Comparison of ENCODE assay signal across 9 cellular contexts in the genomic region with DNA sequence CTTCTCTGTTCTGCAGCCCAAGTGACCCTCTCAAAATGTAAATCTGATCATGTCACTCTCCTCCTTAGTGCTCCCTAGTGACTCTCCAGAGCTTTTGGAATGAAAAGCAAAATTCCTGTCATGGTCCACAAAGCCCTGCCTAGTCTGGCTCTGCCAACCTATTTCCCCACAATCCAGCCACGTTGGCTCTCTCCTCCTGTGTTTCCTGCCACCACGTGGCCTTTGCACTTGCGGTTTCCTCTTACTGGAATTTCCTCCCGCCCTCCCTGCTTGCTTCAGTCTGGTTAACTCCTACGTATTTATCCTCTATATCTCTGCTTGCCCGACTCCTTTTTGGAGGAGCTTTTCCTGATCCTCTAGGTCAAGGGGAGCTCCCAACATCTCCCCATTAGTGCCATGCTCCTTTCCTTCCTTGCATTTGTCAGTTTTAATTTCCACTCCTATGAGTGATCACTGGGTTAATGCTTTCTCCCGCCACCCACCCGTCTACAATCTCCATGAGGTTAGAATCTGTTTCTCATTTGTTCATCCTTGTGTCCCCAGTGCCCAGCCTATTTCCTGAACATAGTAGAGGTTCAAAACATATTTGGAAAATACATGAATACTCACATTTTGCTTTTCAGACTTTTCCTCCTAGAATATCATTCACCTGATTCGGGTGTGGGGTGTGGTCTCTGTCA. TPM values are rescaled to one million over a fixed set of nuclear protein-coding genes. Genes with fewer than 3 reads are reported as not detected.
DNase-seq lines count a peak whose midpoint lies in the region; ATAC-seq and TF ChIP-seq lines count a peak whose summit lies in the region.
"Had no signal": no experiment of that assay in that cellular context is flagged by ENCODE, and none has a peak within 500 bp of the region (broad histone marks: within the 10 kb centered on the region; RNA-seq: fewer than 3 reads in every experiment).

No MANE protein-coding gene starts in this region.

- intact Hi-C loops in left lung (cut with DNase I) (no loop called here), transverse colon (cut with DNase I; ENCODE audit: low total_unique reads) (no loop called here)

- WGBS in transverse colon (ENCODE audit: low coverage in 1 of 2), 2 donors, result 46 to 52% methylated on average over 2 to 9 of the region's 9 CpGs

- TF ChIP-seq POLR2A in transverse colon (IDR thresholded peaks at IDR 0.05), result no peak

- peak; percentile 49 for TF ChIP-seq EP300 in transverse colon (IDR thresholded peaks at IDR 0.05; ENCODE audit: low read depth)

- H3K36me3 ChIP-seq in left lung, result peaks cover 0 to 11% of the 10 kb centered on the region in 2 donors
- H3K36me3 ChIP-seq in transverse colon, result no peaks in the 10 kb centered on the region

- H3K4me1 Mint-ChIP-seq in chondrocyte (ENCODE audit: low read depth), result peaks cover 76% of the 10 kb centered on the region
- peaks cover 0 to 12% (median 7%) of the 10 kb centered on the region in 3 donors for H3K4me1 Mint-ChIP-seq in T-cell

- POLR2A ChIA-PET in T-cell (lab: Charles Lee), result interaction anchor here in 1 of 2 donors (0.8 kb wide), 1 partner anchor 28 kb away, joined by 3 read pairs; no protein-coding TSS in a partner anchor

- H3K27ac ChIP-seq in left lung (peak overlapping the region; percentile 75 to 81), transverse colon (peak overlapping the region; percentile 51 to 71 (median 60))

- peak; percentile 71 for DNase-seq in HT-29 (ENCODE audit: low spot score)
- DNase-seq in chondrocyte (ENCODE audit: low spot score), result no peak
- peak in 1 of 2 donors; percentile 81 for DNase-seq in left lung
- no peak for DNase-seq in transverse colon
- no peak for DNase-seq in NCI-H2171 (lab: John Stamatoyannopoulos, UW)
- no peak for DNase-seq in T-cell
- no peak for DNase-seq in activated CD4-positive, alpha-beta T cell treated with anti-CD3 and anti-CD28 coated beads for 4 hours
- DNase-seq: NCI-H2029 had no signal

- no peaks in the 10 kb centered on the region for H3K9me3 ChIP-seq in left lung
- no peaks in the 10 kb centered on the region for H3K9me3 ChIP-seq in transverse colon

- ATAC-seq in left lung, result peak; percentile 80
- ATAC-seq in T-cell (replicated peaks in 1 of 4), result no peak
- ATAC-seq in GM21576 (IDR thresholded peaks at IDR 0.05; ENCODE audit: unreplicated experiment), result no peak

- H3K4me1 ChIP-seq in left lung, result peaks cover 30 to 51% of the 10 kb centered on the region in 2 donors
- H3K4me1 ChIP-seq in transverse colon, result peaks cover 0 to 26% (median 8%) of the 10 kb centered on the region in 4 donors

- TF ChIP-seq CTCF in chondrocyte (IDR thresholded peaks at IDR 0.05) (no peak), left lung (IDR thresholded peaks at IDR 0.05) (no peak), transverse colon (IDR thresholded peaks at IDR 0.05) (no peak)

- H3K36me3 Mint-ChIP-seq in chondrocyte (ENCODE audit: low read depth) (peaks cover 41% of the 10 kb centered on the region), T-cell (no peaks in the 10 kb centered on the region)

- peak overlapping the region; percentile 96 for H3K27ac Mint-ChIP-seq in chondrocyte (ENCODE audit: unreplicated experiment)
- no peak overlapping the region for H3K27ac Mint-ChIP-seq in T-cell

- H3K27me3 ChIP-seq in left lung (no peaks in the 10 kb centered on the region), transverse colon (no peaks in the 10 kb centered on the region)

- no peaks in the 10 kb centered on the region for H3K27me3 Mint-ChIP-seq in chondrocyte (ENCODE audit: low read depth)
- peaks cover 34 to 37% of the 10 kb centered on the region in 2 donors for H3K27me3 Mint-ChIP-seq in T-cell

- H3K9me3 Mint-ChIP-seq in chondrocyte (ENCODE audit: low read depth) (peaks cover 6% of the 10 kb centered on the region), T-cell (no peaks in the 10 kb centered on the region)

- peak overlapping the region; percentile 47 for H3K4me3 Mint-ChIP-seq in chondrocyte (ENCODE audit: unreplicated experiment)
- H3K4me3 Mint-ChIP-seq in T-cell, result no peak overlapping the region

- CTCF ChIA-PET in T-cell (lab: Charles Lee), result interaction anchor here (1.4 to 1.5 kb wide), 2 partner anchors 33 kb away, joined by 3 read pairs; no protein-coding TSS in a partner anchor

- peak overlapping the region in 1 of 2 donors; percentile 9 for H3K4me3 ChIP-seq in left lung
- H3K4me3 ChIP-seq in transverse colon, result no peak overlapping the region

- in situ Hi-C loops in transverse colon (cut with MboI; ENCODE audit: low pct_ligation_motif_present in 1 of 4, low pct_unique_long_range_greater_than_20kb in 1 of 4, low sequenced_read_pairs in 3 of 4), result no loop called here

RNA-seq across cellular contexts. Expression of a gene that starts 11.5 kb away (rescaled TPM):
- 60.2 and 91.4 TPM in 2 replicates for total RNA-seq in HT-29 (2014; rRNA removed; shearing (Covaris generic))
- total RNA-seq in chondrocyte (354 to 375 TPM (median 370 TPM) in 3 replicates), left lung (100 to 1,000 TPM; 165 to 244 TPM), transverse colon (100 to 1,000 TPM in 3 of 4 donors, 10 to 100 TPM in 1; 37.8 to 385 (median 179) TPM), T-cell (under 1 TPM in 1 of 5 donors, not detected in 4; 0.41 TPM)

Comparison
In these comparisons a context has a peak if more than half of its experiments do, and no peak if none do; other contexts are left out.
1. RNA of a gene that starts 11.5 kb away (total RNA-seq): 354 to 375 TPM in chondrocyte, 165 to 244 TPM in left lung, 37.8 to 385 TPM in transverse colon and 60.2 to 91.4 TPM in HT-29; 0.41 TPM in T-cell; every median in the first group is over 10 times any median in the second.